Comparison of ENCODE assay signal across 8 cellular contexts in the genomic region with DNA sequence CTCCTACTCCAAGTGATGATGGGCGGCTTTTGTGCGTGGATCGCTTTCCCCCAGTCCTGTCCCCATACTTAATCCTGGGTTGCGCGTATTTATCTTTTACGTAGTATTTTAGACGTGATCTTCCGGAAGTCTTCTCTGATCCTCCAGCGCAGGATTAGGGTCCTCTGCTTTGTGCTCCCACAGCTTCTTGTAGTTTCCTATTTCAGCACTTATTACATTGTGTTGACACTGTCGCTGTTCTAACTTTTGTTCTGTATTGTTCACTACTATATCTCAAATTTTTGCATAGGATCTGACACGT. TPM values are rescaled to one million over a fixed set of nuclear protein-coding genes. Genes with fewer than 3 reads are reported as not detected.
DNase-seq lines count a peak whose midpoint lies in the region; ATAC-seq and TF ChIP-seq lines count a peak whose summit lies in the region.

No MANE protein-coding gene starts in this region.

- H3K27me3 ChIP-seq in heart left ventricle, result no peaks in the 10 kb centered on the region
- no peaks in the 10 kb centered on the region for H3K27me3 ChIP-seq in adrenal gland
- no peaks in the 10 kb centered on the region for H3K27me3 ChIP-seq in vagina

- H3K4me1 ChIP-seq in heart left ventricle (peaks cover 0 to 33% (median 26%) of the 10 kb centered on the region in 12 donors), adrenal gland (replicated peaks in 1 of 2) (peaks cover 12 to 21% of the 10 kb centered on the region in 2 donors), vagina (peaks cover 33% of the 10 kb centered on the region)

- H3K36me3 ChIP-seq in heart left ventricle (peaks cover 0 to 76% (median 65%) of the 10 kb centered on the region in 9 donors), adrenal gland (replicated peaks in 1 of 2) (peaks cover 0 to 71% of the 10 kb centered on the region in 2 donors), vagina (peaks cover 0 to 59% of the 10 kb centered on the region in 2 donors)

- no peak for TF ChIP-seq POLR2A in heart left ventricle (IDR thresholded peaks at IDR 0.05)
- TF ChIP-seq POLR2A in adrenal gland (IDR thresholded peaks at IDR 0.05), result no peak
- TF ChIP-seq POLR2A in lower leg skin (IDR thresholded peaks at IDR 0.05), result no peak
- TF ChIP-seq POLR2A in vagina (IDR thresholded peaks at IDR 0.05), result no peak

- H3K27ac ChIP-seq in heart left ventricle (peak overlapping the region in 11 of 12 donors; percentile 49 to 90 (median 85)), adrenal gland (peak overlapping the region in 4 of 5 donors; percentile 18 to 84 (median 82)), vagina (peak overlapping the region; percentile 66)

- ATAC-seq in heart left ventricle, result no peak
- no peak for ATAC-seq in left cardiac atrium
- ATAC-seq in GM21423 (IDR thresholded peaks at IDR 0.05; ENCODE audit: unreplicated experiment), result no peak
- no peak for ATAC-seq in HG02885 (IDR thresholded peaks at IDR 0.05; ENCODE audit: poor library complexity, unreplicated experiment)

- no peak for DNase-seq in heart left ventricle
- DNase-seq in left cardiac atrium, result no peak
- no peak for DNase-seq in adrenal gland
- no peak for DNase-seq in lower leg skin (ENCODE audit: low spot score in 2 of 2)
- DNase-seq in vagina (ENCODE audit: extremely low spot score in 2 of 2), result no peak
- no peak for DNase-seq in NCI-H1436 treated with DMSO at 0.1 percent for 48 hours (lab: John Stamatoyannopoulos, UW)

- no peak for TF ChIP-seq CTCF in heart left ventricle (IDR thresholded peaks at IDR 0.05)
- no peak for TF ChIP-seq CTCF in adrenal gland (IDR thresholded peaks at IDR 0.05)
- no peak for TF ChIP-seq CTCF in lower leg skin (IDR thresholded peaks at IDR 0.05)
- TF ChIP-seq CTCF in vagina (IDR thresholded peaks at IDR 0.05), result no peak

- H3K4me3 ChIP-seq in heart left ventricle (peak overlapping the region; percentile 58 to 100 (median 83)), adrenal gland (peak overlapping the region; percentile 39 to 76 (median 54)), lower leg skin (ENCODE audit: low read depth, poor library complexity, severe bottlenecking) (peak overlapping the region; percentile 69), vagina (peak overlapping the region; percentile 64 to 76)

- H3K9me3 ChIP-seq in heart left ventricle (no peaks in the 10 kb centered on the region), adrenal gland (replicated peaks in 1 of 3) (no peaks in the 10 kb centered on the region), vagina (no peaks in the 10 kb centered on the region)

- intact Hi-C loops in heart left ventricle (cut with DNase I) (loop anchor here in 3 of 10 donors (5.0 to 10.0 kb wide), 3 partner anchors 44 to 243 kb away; a partner anchor contains a TSS), left cardiac atrium (cut with DNase I) (loop anchor here in 1 of 2 donors (10.0 kb wide), 1 partner anchor 83 kb away; a partner anchor contains a TSS), adrenal gland (cut with DNase I) (loop anchor here in 1 of 2 donors (10.0 kb wide), 1 partner anchor 283 kb away; a partner anchor contains a TSS), lower leg skin (cut with DNase I; ENCODE audit: low total_unique reads) (no loop called here), vagina (cut with DNase I) (loop anchor here (5.0 kb wide), 1 partner anchor 101 kb away; a partner anchor contains a TSS)

- 1 to 3% (median 2%) methylated on average over 11 of the region's 11 CpGs for WGBS in heart left ventricle, 4 donors
- 1% methylated on average over 11 of the region's 11 CpGs for WGBS in adrenal gland, 4 donors
- 2 to 5% methylated on average over 11 of the region's 11 CpGs for WGBS in lower leg skin, 2 donors

RNA-seq across cellular contexts. Expression of a gene that starts 0.5 kb away (rescaled TPM):
- total RNA-seq in heart left ventricle (100 to 1,000 TPM in 2 of 9 donors, 10 to 100 TPM in 7; 60.9 to 147 (median 79.0) TPM), left cardiac atrium (10 to 100 TPM; 59.6 to 62.8 TPM), adrenal gland (100 to 1,000 TPM in 3 of 8 donors, 10 to 100 TPM in 5; 65.7 to 478 (median 82.9) TPM), lower leg skin (100 to 1,000 TPM in 1 of 4 donors, 10 to 100 TPM in 3; 64.1 to 105 (median 94.8) TPM), vagina (64.3 TPM)
- polyA plus RNA-seq in heart left ventricle (10 to 100 TPM; 54.4 to 97.6 TPM), adrenal gland (100 to 1,000 TPM in 1 of 3 donors, 10 to 100 TPM in 2; 65.5 to 153 (median 97.5) TPM)

RNA-seq across cellular contexts. Expression of a gene that starts 0.7 kb away (rescaled TPM):
- 100 to 1,000 TPM in 8 of 9 donors, 10 to 100 TPM in 1; 84.0 to 156 (median 115) TPM for total RNA-seq in heart left ventricle
- polyA plus RNA-seq in heart left ventricle, result 100 to 1,000 TPM; 205 to 550 TPM
- total RNA-seq in left cardiac atrium, result 100 to 1,000 TPM in 1 of 2 donors, 10 to 100 TPM in 1; 98.2 to 108 TPM
- total RNA-seq in adrenal gland, result 100 to 1,000 TPM in 7 of 8 donors, 10 to 100 TPM in 1; 98.1 to 127 (median 114) TPM
- 100 to 1,000 TPM in 2 of 3 donors, 10 to 100 TPM in 1; 65.6 to 573 (median 367) TPM for polyA plus RNA-seq in adrenal gland
- 10 to 100 TPM; 39.4 to 57.6 (median 45.8) TPM for total RNA-seq in lower leg skin
- total RNA-seq in vagina, result 61.6 TPM

RNA-seq across cellular contexts. Expression of a gene that starts 8.8 kb away (rescaled TPM):
- total RNA-seq in heart left ventricle, result 10 to 100 TPM in 1 of 9 donors, 1 to 10 TPM in 8; 2.2 to 11.7 (median 3.3) TPM
- polyA plus RNA-seq in heart left ventricle, result 1 to 10 TPM; 3.9 to 8.7 TPM
- 1 to 10 TPM; 3.9 to 6.4 TPM for total RNA-seq in left cardiac atrium
- 100 to 1,000 TPM in 1 of 8 donors, 10 to 100 TPM in 6, 1 to 10 TPM in 1; 6.6 to 348 (median 29.8) TPM for total RNA-seq in adrenal gland
- 10 to 100 TPM in 2 of 3 donors, 1 to 10 TPM in 1; 5.6 to 44.7 (median 25.3) TPM for polyA plus RNA-seq in adrenal gland
- total RNA-seq in lower leg skin, result 10 to 100 TPM; 60.3 to 99.8 (median 67.3) TPM
- total RNA-seq in vagina, result 16.5 TPM

RNA-seq across cellular contexts. Expression of a gene that starts 15.1 kb away (rescaled TPM):
- total RNA-seq in heart left ventricle (100 to 1,000 TPM in 2 of 9 donors, 10 to 100 TPM in 7; 16.6 to 220 (median 26.7) TPM), left cardiac atrium (100 to 1,000 TPM in 1 of 2 donors, 10 to 100 TPM in 1; 73.9 to 107 TPM), adrenal gland (100 to 1,000 TPM; 162 to 885 (median 366) TPM), lower leg skin (10 to 100 TPM; 14.9 to 22.1 (median 19.1) TPM), vagina (48.4 TPM)
- polyA plus RNA-seq in heart left ventricle (10 to 100 TPM in 1 of 2 donors, 1 to 10 TPM in 1; 9.9 to 20.3 TPM), adrenal gland (100 to 1,000 TPM in 2 of 3 donors, 10 to 100 TPM in 1; 13.9 to 252 (median 101) TPM)

RNA-seq across cellular contexts. Expression of a gene that starts 16.6 kb away (rescaled TPM):
- 10 to 100 TPM in 8 of 9 donors, 1 to 10 TPM in 1; 9.6 to 17.5 (median 12.2) TPM for total RNA-seq in heart left ventricle
- 10 to 100 TPM; 11.0 to 19.3 TPM for polyA plus RNA-seq in heart left ventricle
- 10 to 100 TPM; 11.0 to 15.4 TPM for total RNA-seq in left cardiac atrium
- 10 to 100 TPM; 14.6 to 20.0 (median 17.4) TPM for total RNA-seq in adrenal gland
- 10 to 100 TPM; 13.3 to 20.8 (median 13.5) TPM for polyA plus RNA-seq in adrenal gland
- 10 to 100 TPM; 19.7 to 26.1 (median 21.4) TPM for total RNA-seq in lower leg skin
- 19.9 TPM for total RNA-seq in vagina
